Comparison of ENCODE assay signal across 1 cellular context in the genomic region with DNA sequence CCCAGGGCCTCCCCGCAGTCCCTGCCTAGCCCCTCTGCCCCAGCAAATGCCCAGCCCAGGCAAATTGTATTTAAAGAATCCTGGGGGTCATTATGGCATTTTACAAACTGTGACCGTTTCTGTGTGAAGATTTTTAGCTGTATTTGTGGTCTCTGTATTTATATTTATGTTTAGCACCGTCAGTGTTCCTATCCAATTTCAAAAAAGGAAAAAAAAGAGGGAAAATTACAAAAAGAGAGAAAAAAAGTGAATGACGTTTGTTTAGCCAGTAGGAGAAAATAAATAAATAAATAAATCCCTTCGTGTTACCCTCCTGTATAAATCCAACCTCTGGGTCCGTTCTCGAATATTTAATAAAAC.
TF ChIP-seq lines count a peak whose summit lies in the region.

No MANE protein-coding gene starts in this region.

TF ChIP-seq in H1, 55 proteins besides CTCF, POLR2A, EP300 and RAD21:
- TF ChIP-seq TBP (IDR thresholded peaks at IDR 0.05; ENCODE audit: low read depth, low read length) (no peak), TCF12 (IDR thresholded peaks at IDR 0.05; ENCODE audit: low read depth, low read length) (no peak), CEBPB (IDR thresholded peaks at IDR 0.05; ENCODE audit: low read depth, low read length) (no peak), RFX5 (IDR thresholded peaks at IDR 0.05; ENCODE audit: borderline replicate concordance, low read depth, low read length) (no peak), TEAD4 (IDR thresholded peaks at IDR 0.05; ENCODE audit: low read depth, low read length) (no peak), SIN3A (conservative IDR thresholded peaks at IDR 0.05 in 1 of 2, IDR thresholded peaks at IDR 0.05 in 1 of 2; ENCODE audit: low read depth in 1 of 2, low read length in 2 of 2) (no peak), KDM4A (IDR thresholded peaks at IDR 0.05; ENCODE audit: low read depth, low read length, severe bottlenecking) (no peak), SIRT6 (IDR thresholded peaks at IDR 0.05; ENCODE audit: low read length) (no peak), CBX8 (IDR thresholded peaks at IDR 0.05; ENCODE audit: borderline replicate concordance, low read depth, low read length) (peak; percentile 10; the same call in 1 of the 2 replicates), TAF1 (IDR thresholded peaks at IDR 0.05; ENCODE audit: low read depth, low read length) (no peak), KDM1A (IDR thresholded peaks at IDR 0.05; ENCODE audit: borderline replicate concordance, low read length) (no peak), EZH2 (IDR thresholded peaks at IDR 0.05; ENCODE audit: low read depth, low read length, severe bottlenecking) (peak; percentile 9)
- TF ChIP-seq, protein P1, sequence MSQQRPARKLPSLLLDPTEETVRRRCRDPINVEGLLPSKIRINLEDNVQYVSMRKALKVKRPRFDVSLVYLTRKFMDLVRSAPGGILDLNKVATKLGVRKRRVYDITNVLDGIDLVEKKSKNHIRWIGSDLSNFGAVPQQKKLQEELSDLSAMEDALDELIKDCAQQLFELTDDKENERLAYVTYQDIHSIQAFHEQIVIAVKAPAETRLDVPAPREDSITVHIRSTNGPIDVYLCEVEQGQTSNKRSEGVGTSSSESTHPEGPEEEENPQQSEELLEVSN (IDR thresholded peaks at IDR 0.05): no peak
